ENCODE assay signal across 8 cellular contexts in genomic region chr12:67710582-67710981, GRCh38.
DNase-seq lines count a peak whose midpoint lies in the region; ATAC-seq, FAIRE-seq and TF ChIP-seq lines count a peak whose summit lies in the region.

No MANE protein-coding gene starts in this region.

- no peaks in the 10 kb centered on the region for H3K27me3 Mint-ChIP-seq in stimulated activated memory B cell treated with anti-CD40 and anti-IgM and Interleukin-4, amounts not matched to agents 10 μg/mL and 1 μg/mL and 100 μg/mL, for 72 hours

- ATAC-seq in GM19452 (IDR thresholded peaks at IDR 0.05; ENCODE audit: unreplicated experiment) (peak; percentile 95), HG03342 (IDR thresholded peaks at IDR 0.05; ENCODE audit: unreplicated experiment) (peak; percentile 98)
- peak; percentile 86 for ATAC-seq in stimulated activated memory B cell treated with anti-CD40 and anti-IgM and Interleukin-4, amounts not matched to agents 10 μg/mL and 1 μg/mL and 100 μg/mL, for 72 hours

- no peak overlapping the region for H3K4me3 Mint-ChIP-seq in stimulated activated memory B cell treated with anti-CD40 and anti-IgM and Interleukin-4, amounts not matched to agents 10 μg/mL and 1 μg/mL and 100 μg/mL, for 72 hours

- peaks cover 4% of the 10 kb centered on the region for H3K27me3 ChIP-seq in bronchial epithelial cell (ENCODE audit: control insufficient read depth, insufficient read depth, low read length)

- FAIRE-seq in bronchial epithelial cell (lab: Jason Lieb, UNC) = peak; percentile 72
- FAIRE-seq in frontal cortex (lab: Jason Lieb, UNC) = no peak

- TF ChIP-seq CTCF in C4-2B (conservative IDR thresholded peaks at IDR 0.05) (no peak), bronchial epithelial cell (IDR thresholded peaks at IDR 0.05; ENCODE audit: insufficient read depth, low read length, severe bottlenecking) (no peak)

- peak overlapping the region; percentile 34; the same call in 1 of the 2 replicates for H3K27ac ChIP-seq in C4-2B

- H3K36me3 ChIP-seq in bronchial epithelial cell (ENCODE audit: control insufficient read depth, insufficient read depth, low read length) = no peaks in the 10 kb centered on the region

- H3K4me1 Mint-ChIP-seq in stimulated activated memory B cell treated with anti-CD40 and anti-IgM and Interleukin-4, amounts not matched to agents 10 μg/mL and 1 μg/mL and 100 μg/mL, for 72 hours = peaks cover 26% of the 10 kb centered on the region

- no peak overlapping the region for H3K4me3 ChIP-seq in bronchial epithelial cell (ENCODE audit: low read depth, low read length)

- H3K27ac Mint-ChIP-seq in stimulated activated memory B cell treated with anti-CD40 and anti-IgM and Interleukin-4, amounts not matched to agents 10 μg/mL and 1 μg/mL and 100 μg/mL, for 72 hours = peak overlapping the region; percentile 61

- peaks cover 6% of the 10 kb centered on the region for H3K36me3 Mint-ChIP-seq in stimulated activated memory B cell treated with anti-CD40 and anti-IgM and Interleukin-4, amounts not matched to agents 10 μg/mL and 1 μg/mL and 100 μg/mL, for 72 hours

- H3K9me3 Mint-ChIP-seq in stimulated activated memory B cell treated with anti-CD40 and anti-IgM and Interleukin-4, amounts not matched to agents 10 μg/mL and 1 μg/mL and 100 μg/mL, for 72 hours = no peaks in the 10 kb centered on the region

- DNase-seq in bronchial epithelial cell (ENCODE audit: low read depth) = peak; percentile 55
- no peak for DNase-seq in frontal cortex (ENCODE audit: low spot score in 2 of 2)
- DNase-seq in activated naive CD4-positive, alpha-beta T cell treated with anti-CD3 and anti-CD28 coated beads, Interleukin-2, amount 50 U/mL, for 16 hours = no peak
- no peak for DNase-seq in effector CD4-positive, alpha-beta T cell
